In genomic region chr16:74605746-74606520, GRCh38 we compare ENCODE assay signal across 8 cellular contexts. TPM values are rescaled to one million over a fixed set of nuclear protein-coding genes. Genes with fewer than 3 reads are reported as not detected.
DNase-seq lines count a peak whose midpoint lies in the region; ATAC-seq and TF ChIP-seq lines count a peak whose summit lies in the region.

No MANE protein-coding gene starts in this region.

- no peak for DNase-seq in WERI-Rb-1
- peak in 1 of 2 donors; percentile 19 for DNase-seq in foreskin keratinocyte
- DNase-seq in progenitor cell of endocrine pancreas (ENCODE audit: low spot score, unreplicated experiment): no peak
- no peak for DNase-seq in HuH-7 (ENCODE audit: low spot score)
- no peak for DNase-seq in EL

- peaks cover 56% of the 10 kb centered on the region for H3K79me2 ChIP-seq in ACC112 (ENCODE audit: control insufficient read depth, insufficient read depth, low read length, unreplicated experiment)

- no peaks in the 10 kb centered on the region for H3K36me3 Mint-ChIP-seq in progenitor cell of endocrine pancreas (ENCODE audit: insufficient read depth)

- ATAC-seq in GM21447 (IDR thresholded peaks at IDR 0.05; ENCODE audit: unreplicated experiment): peak; percentile 15
- peak; percentile 17 for ATAC-seq in foreskin keratinocyte
- no peak for ATAC-seq in GM18909 (IDR thresholded peaks at IDR 0.05; ENCODE audit: poor library complexity, unreplicated experiment)

- TF ChIP-seq CTCF in WERI-Rb-1 (IDR thresholded peaks at IDR 0.05; ENCODE audit: low read depth, low read length) (no peak), foreskin keratinocyte (conservative IDR thresholded peaks at IDR 0.05) (no peak), progenitor cell of endocrine pancreas (IDR thresholded peaks at IDR 0.05; ENCODE audit: unreplicated experiment) (no peak)

- peak overlapping the region; percentile 83 for H3K4me3 Mint-ChIP-seq in progenitor cell of endocrine pancreas (ENCODE audit: low read depth)

- H3K27me3 Mint-ChIP-seq in progenitor cell of endocrine pancreas: no peaks in the 10 kb centered on the region

- peak overlapping the region; percentile 80 for H2AFZ ChIP-seq in ACC112 (ENCODE audit: low read length, unreplicated experiment)

- H3K4me3 ChIP-seq in ACC112 (ENCODE audit: low read depth, low read length): peak overlapping the region; percentile 99
- H3K4me3 ChIP-seq in WERI-Rb-1 (ENCODE audit: low read depth, low read length): peak overlapping the region; percentile 95

- H3K4me1 Mint-ChIP-seq in progenitor cell of endocrine pancreas (ENCODE audit: low read depth): peaks cover 35% of the 10 kb centered on the region

- H3K27ac Mint-ChIP-seq in progenitor cell of endocrine pancreas: peak overlapping the region; percentile 96

- H3K27me3 ChIP-seq in ACC112 (ENCODE audit: insufficient read depth, low read length): no peaks in the 10 kb centered on the region
- no peaks in the 10 kb centered on the region for H3K27me3 ChIP-seq in WERI-Rb-1 (ENCODE audit: insufficient read depth, low read depth, severe bottlenecking)
- H3K27me3 ChIP-seq in foreskin keratinocyte: no peaks in the 10 kb centered on the region

- H3K9me3 ChIP-seq in WERI-Rb-1 (ENCODE audit: severe bottlenecking): no peaks in the 10 kb centered on the region

- peaks cover 1% of the 10 kb centered on the region; the same call in 1 of the 2 replicates for H3K36me3 ChIP-seq in ACC112 (ENCODE audit: insufficient read depth, low read length)
- peaks cover 2% of the 10 kb centered on the region; the same call in 1 of the 2 replicates for H3K36me3 ChIP-seq in WERI-Rb-1

- peak overlapping the region; percentile 80 for H3K27ac ChIP-seq in ACC112 (ENCODE audit: low read depth, low read length)
- H3K27ac ChIP-seq in WERI-Rb-1: peak overlapping the region; percentile 93
- peak overlapping the region; percentile 35 for H3K27ac ChIP-seq in foreskin keratinocyte

- H3K9me3 Mint-ChIP-seq in progenitor cell of endocrine pancreas (ENCODE audit: low read depth): no peaks in the 10 kb centered on the region

- H3K4me1 ChIP-seq in ACC112 (ENCODE audit: control insufficient read depth, insufficient read depth, low read length, unreplicated experiment) (peaks cover 33% of the 10 kb centered on the region), foreskin keratinocyte (peaks cover 34% of the 10 kb centered on the region)

RNA-seq across cellular contexts. Expression of gene GLG1, which starts 1.0 kb away (rescaled TPM):
- total RNA-seq in foreskin keratinocyte (88.6 and 93.9 TPM in 2 replicates), progenitor cell of endocrine pancreas (170 and 173 TPM in 2 replicates)
- polyA plus RNA-seq in foreskin keratinocyte: 33.1 and 35.6 TPM in 2 replicates

Comparison
In these comparisons a context has a peak if more than half of its experiments do, and no peak if none do; other contexts are left out.
1. H3K27ac ChIP-seq: peak in every context shown above with its lines; median percentile 93 in WERI-Rb-1; 80 in ACC112; 35 in foreskin keratinocyte.